ENCODE assay signal across 21 cellular contexts in the genomic region with DNA sequence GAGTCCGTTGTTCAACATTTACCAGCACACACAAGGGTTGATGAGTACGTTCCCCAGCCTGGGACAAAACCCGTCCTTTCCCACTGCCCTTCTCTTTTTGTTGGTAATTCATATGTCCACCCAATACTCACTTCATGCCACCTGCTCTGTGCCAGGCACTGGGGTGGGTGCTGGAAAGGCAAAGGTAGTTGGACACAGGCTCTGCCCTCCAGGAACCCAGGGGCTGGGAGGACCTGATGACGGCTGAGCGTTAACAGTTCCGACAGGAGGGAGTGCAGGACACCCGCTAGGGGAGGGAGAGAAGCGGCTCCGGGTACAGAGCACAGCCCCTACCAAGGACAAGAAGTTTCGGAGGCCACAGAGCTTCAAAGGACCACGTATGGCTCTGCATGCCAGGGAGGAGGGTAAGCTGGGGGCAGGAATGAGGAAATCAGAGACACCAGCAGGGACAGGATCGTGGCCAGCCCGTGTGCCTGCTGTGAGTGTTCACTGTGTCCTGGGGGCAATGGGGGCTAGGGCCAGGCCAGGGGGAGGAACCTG.
"Had no signal": no experiment of that assay in that cellular context is flagged by ENCODE, and none has a peak within 500 bp of the region (broad histone marks: within the 10 kb centered on the region; RNA-seq: fewer than 3 reads in every experiment).

No MANE protein-coding gene starts in this region.

- FAIRE-seq: bronchial epithelial cell had no signal

- ATAC-seq: esophagus mucosa, gastrocnemius medialis, natural killer cell had no signal

- DNase-seq: activated CD4-positive, alpha-beta T cell treated with anti-CD3 and anti-CD28 coated beads, Interleukin-2, amount 10 ng/mL, durations not matched to agents 7 days and 5 days; activated gamma-delta T cell; effector CD8-positive, alpha-beta T cell; gastrocnemius medialis; immature natural killer cell; kidney glomerular epithelial cell; mesendoderm; natural killer cell; stimulated activated CD4-positive, alpha-beta T cell treated with anti-CD3 and anti-CD28 coated beads, Interleukin-12 subunit alpha, Interleukin-12 subunit beta, amount 100 ng/mL, for 4 hours; stimulated activated CD4-positive, alpha-beta T cell treated with anti-CD3 and anti-CD28 coated beads, Interleukin-1b, Interleukin-23, amount 100 ng/mL, for 48 hours; stimulated activated CD8-positive, alpha-beta memory T cell treated with anti-CD3 and anti-CD28 coated beads, Interleukin-4, amount 100 ng/mL, for 48 hours; stimulated activated naive CD4-positive, alpha-beta T cell; T-helper 1 cell; T1000; thyroid gland had no signal

- H3K9me3 Mint-ChIP-seq: activated CD4-positive, alpha-beta T cell treated with anti-CD3 and anti-CD28 coated beads, Interleukin-2, amount 10 ng/mL, durations not matched to agents 7 days and 5 days; activated naive CD4-positive, alpha-beta T cell treated with anti-CD3 and anti-CD28 coated beads, Interleukin-2, amount 50 U/mL, for 24 hours; dendritic cell treated with granulocyte-macrophage colony-stimulating factor and Interleukin-4, amounts not matched to agents 40 ng/mL and 50 ng/mL, for 4 days; immature natural killer cell; natural killer cell had no signal

- H3K36me3 Mint-ChIP-seq: activated naive CD4-positive, alpha-beta T cell treated with anti-CD3 and anti-CD28 coated beads, Interleukin-2, amount 50 U/mL, for 24 hours; immature natural killer cell; natural killer cell had no signal

- H3K27me3 ChIP-seq: adrenal gland, gastrocnemius medialis, neutrophil, thyroid gland had no signal

- H3K9me3 ChIP-seq: adrenal gland, gastrocnemius medialis, neutrophil, thyroid gland had no signal

- H3K27me3 Mint-ChIP-seq: activated CD4-positive, alpha-beta T cell treated with anti-CD3 and anti-CD28 coated beads, Interleukin-2, amount 10 ng/mL, durations not matched to agents 7 days and 5 days had no signal

- H3K4me1 ChIP-seq: adrenal gland, gastrocnemius medialis, thyroid gland had no signal

- H3K4me3 Mint-ChIP-seq: activated CD4-positive, alpha-beta T cell treated with anti-CD3 and anti-CD28 coated beads, Interleukin-2, amount 10 ng/mL, durations not matched to agents 7 days and 5 days; activated naive CD4-positive, alpha-beta T cell treated with anti-CD3 and anti-CD28 coated beads, Interleukin-2, amount 50 U/mL, for 24 hours; dendritic cell treated with granulocyte-macrophage colony-stimulating factor and Interleukin-4, amounts not matched to agents 40 ng/mL and 50 ng/mL, for 4 days; immature natural killer cell; natural killer cell had no signal

- H3K27ac ChIP-seq: adrenal gland, gastrocnemius medialis, neutrophil, thyroid gland had no signal

- H3K27ac Mint-ChIP-seq: activated CD4-positive, alpha-beta T cell treated with anti-CD3 and anti-CD28 coated beads, Interleukin-2, amount 10 ng/mL, durations not matched to agents 7 days and 5 days; activated naive CD4-positive, alpha-beta T cell treated with anti-CD3 and anti-CD28 coated beads, Interleukin-2, amount 50 U/mL, for 24 hours; dendritic cell treated with granulocyte-macrophage colony-stimulating factor and Interleukin-4, amounts not matched to agents 40 ng/mL and 50 ng/mL, for 4 days; immature natural killer cell; natural killer cell had no signal

- H3K4me1 Mint-ChIP-seq: activated CD4-positive, alpha-beta T cell treated with anti-CD3 and anti-CD28 coated beads, Interleukin-2, amount 10 ng/mL, durations not matched to agents 7 days and 5 days; activated naive CD4-positive, alpha-beta T cell treated with anti-CD3 and anti-CD28 coated beads, Interleukin-2, amount 50 U/mL, for 24 hours; immature natural killer cell; natural killer cell had no signal
